Comparison of ENCODE assay signal across 8 cellular contexts in genomic region chr1:115469703-115470476, GRCh38.
DNase-seq lines count a peak whose midpoint lies in the region; ATAC-seq and TF ChIP-seq lines count a peak whose summit lies in the region.

No MANE protein-coding gene starts in this region.

- no peak overlapping the region for H3K27ac Mint-ChIP-seq in activated CD4-positive, alpha-beta T cell treated with anti-CD3 and anti-CD28 coated beads for 36 hours

- H3K27me3 Mint-ChIP-seq in activated CD4-positive, alpha-beta T cell treated with anti-CD3 and anti-CD28 coated beads for 36 hours: peaks cover 3% of the 10 kb centered on the region

- peak; percentile 30 for ATAC-seq in activated CD4-positive, alpha-beta T cell treated with anti-CD3 and anti-CD28 coated beads for 36 hours
- peak; percentile 81 for ATAC-seq in HG03103 (IDR thresholded peaks at IDR 0.05; ENCODE audit: low read depth, unreplicated experiment)

- no peak overlapping the region for H3K9ac ChIP-seq in OCI-LY1 (ENCODE audit: low read length)

- no peaks in the 10 kb centered on the region for H4K20me1 ChIP-seq in OCI-LY1 (ENCODE audit: insufficient read depth, low read length)

- H3K4me2 ChIP-seq in OCI-LY1 (ENCODE audit: low read length): no peak overlapping the region

- no peak overlapping the region for H2AFZ ChIP-seq in OCI-LY1 (ENCODE audit: low read length)

- no peak overlapping the region for H3K4me3 ChIP-seq in OCI-LY1 (ENCODE audit: low read depth, low read length, poor library complexity, severe bottlenecking)

- no peak overlapping the region for H3K27ac ChIP-seq in OCI-LY1 (ENCODE audit: low read depth, low read length, poor library complexity, severe bottlenecking)

- H3K9me2 ChIP-seq in OCI-LY1 (ENCODE audit: low read depth, low read length): no peaks in the 10 kb centered on the region

- no peaks in the 10 kb centered on the region for H3K9me3 ChIP-seq in OCI-LY1 (ENCODE audit: low read length)

- H3K79me2 ChIP-seq in OCI-LY1 (ENCODE audit: insufficient read depth, low read length): no peaks in the 10 kb centered on the region

- no peaks in the 10 kb centered on the region for H3F3A ChIP-seq in OCI-LY1 (ENCODE audit: insufficient read depth, low read length)

- no peaks in the 10 kb centered on the region for H3K9me3 Mint-ChIP-seq in activated CD4-positive, alpha-beta T cell treated with anti-CD3 and anti-CD28 coated beads for 36 hours (ENCODE audit: low read depth)

- H3K36me3 Mint-ChIP-seq in activated CD4-positive, alpha-beta T cell treated with anti-CD3 and anti-CD28 coated beads for 36 hours (ENCODE audit: low read depth): no peaks in the 10 kb centered on the region

- peak; percentile 59 for DNase-seq in activated CD4-positive, alpha-beta T cell treated with anti-CD3 and anti-CD28 coated beads for 36 hours
- no peak for DNase-seq in activated CD4-positive, alpha-beta T cell treated with anti-CD3 and anti-CD28 coated beads, Interleukin-2, amount 50 U/mL, for 1 hour
- peak; percentile 70 for DNase-seq in astrocyte of the hippocampus (ENCODE audit: low read depth, low spot score)
- peak; percentile 16 for DNase-seq in inferior parietal cortex (ENCODE audit: extremely low spot score)
- peak; percentile 10 to 24 for DNase-seq in stimulated activated CD4-positive, alpha-beta T cell treated with anti-CD3 and anti-CD28 coated beads, Interleukin-4, amount 100 ng/mL, for 48 hours (ENCODE audit: low read depth in 2 of 2)
- DNase-seq in GOT3 (lab: John Stamatoyannopoulos, UW): no peak

- intact Hi-C loops in activated CD4-positive, alpha-beta T cell treated with anti-CD3 and anti-CD28 coated beads for 36 hours (cut with DNase I, micrococcal nuclease): loop anchor here (2.0 to 10.0 kb wide), 5 partner anchors 65 to 335 kb away; no protein-coding TSS in a partner anchor

- no peaks in the 10 kb centered on the region for H3K4me1 ChIP-seq in OCI-LY1 (ENCODE audit: insufficient read depth, low read length, severe bottlenecking)

- TF ChIP-seq CTCF in OCI-LY1 (IDR thresholded peaks at IDR 0.05; ENCODE audit: low read length): peak; percentile 90

- CTCF ChIA-PET in activated CD4-positive, alpha-beta T cell treated with anti-CD3 and anti-CD28 coated beads for 36 hours (lab: Charles Lee): interaction anchor here (0.6 to 1.4 kb wide), 11 partner anchors 19 to 1207 kb away, joined by 3 to 5 read pairs (median 3); partner anchors contain the start of gene NGF

- POLR2A ChIA-PET in activated CD4-positive, alpha-beta T cell treated with anti-CD3 and anti-CD28 coated beads for 36 hours (lab: Charles Lee): no interaction called here

- no peaks in the 10 kb centered on the region for H3K36me3 ChIP-seq in OCI-LY1 (ENCODE audit: insufficient read depth, low read length)

- H3K4me1 Mint-ChIP-seq in activated CD4-positive, alpha-beta T cell treated with anti-CD3 and anti-CD28 coated beads for 36 hours: peaks cover 5% of the 10 kb centered on the region

- H3K27me3 ChIP-seq in OCI-LY1 (ENCODE audit: insufficient read depth, low read length): no peaks in the 10 kb centered on the region

- H3K4me3 Mint-ChIP-seq in activated CD4-positive, alpha-beta T cell treated with anti-CD3 and anti-CD28 coated beads for 36 hours: no peak overlapping the region

Comparison
In these comparisons a context has a peak if more than half of its experiments do, and no peak if none do; other contexts are left out.
1. DNase-seq: peak in activated CD4-positive, alpha-beta T cell treated with anti-CD3 and anti-CD28 coated beads for 36 hours (single experiment), astrocyte of the hippocampus (single experiment), inferior parietal cortex (single experiment) and stimulated activated CD4-positive, alpha-beta T cell treated with anti-CD3 and anti-CD28 coated beads, Interleukin-4, amount 100 ng/mL, for 48 hours (2 of 2); none in activated CD4-positive, alpha-beta T cell treated with anti-CD3 and anti-CD28 coated beads, Interleukin-2, amount 50 U/mL, for 1 hour (single experiment) and GOT3 (single experiment).